Comparison of ENCODE assay signal across 8 cellular contexts in genomic region chr18:21187886-21188285, GRCh38.
"Had no signal": no experiment of that assay in that cellular context is flagged by ENCODE, and none has a peak within 500 bp of the region (broad histone marks: within the 10 kb centered on the region; RNA-seq: fewer than 3 reads in every experiment).

No MANE protein-coding gene starts in this region.

- H3K4me1 ChIP-seq: HAP-1 had no signal

- ATAC-seq: HCT116, HepG2 had no signal

- H3K27ac ChIP-seq: GM23248, HL-60 had no signal

- H3K36me3 ChIP-seq: HAP-1 had no signal

- DNase-seq: GM23248, GOT3, H7, HFFc6 had no signal

- H3K9me3 ChIP-seq: HAP-1 had no signal

- H3K4me3 ChIP-seq: GM23248, HAP-1 had no signal
